1 cellular context compared by ENCODE assay signal in the genomic region with DNA sequence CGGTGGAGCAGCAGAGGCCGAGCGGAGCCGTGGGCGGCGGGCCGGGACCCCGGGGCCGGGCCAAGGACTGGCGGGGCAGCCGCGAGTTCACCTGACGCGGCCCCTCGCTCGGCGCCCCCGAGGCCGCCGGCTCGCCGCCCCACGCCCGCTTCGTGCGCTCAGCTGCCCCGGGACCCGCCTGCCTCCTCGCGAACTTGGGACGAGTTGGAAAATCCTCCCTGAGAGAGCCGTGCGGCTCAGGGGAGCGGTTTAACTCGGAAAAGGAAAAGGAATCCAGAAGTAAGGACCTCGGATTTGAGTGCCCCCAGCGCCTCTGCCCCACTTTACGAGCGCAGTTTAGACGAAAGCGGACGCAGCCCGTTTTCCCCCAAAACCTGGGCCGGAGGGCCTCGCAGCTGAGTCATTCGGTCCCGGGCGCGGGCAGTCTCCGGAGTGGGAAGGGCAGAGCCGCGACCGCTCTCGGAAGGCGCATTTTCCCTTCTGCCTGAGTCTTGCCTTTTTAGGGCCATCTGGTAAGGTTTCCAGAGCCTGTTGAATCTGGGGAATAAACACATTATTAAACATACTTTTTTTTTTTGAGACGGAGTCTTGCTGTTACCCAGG.
TF ChIP-seq lines count a peak whose summit lies in the region.

No MANE protein-coding gene starts in this region.

TF ChIP-seq in HCT116, 20 proteins besides CTCF, POLR2A, EP300 and RAD21:
- TF ChIP-seq ZFX (IDR thresholded peaks at IDR 0.05) (peak; percentile 84), CBX3 (IDR thresholded peaks at IDR 0.05; ENCODE audit: low read depth) (no peak)
